7 cellular contexts compared by ENCODE assay signal in the genomic region with DNA sequence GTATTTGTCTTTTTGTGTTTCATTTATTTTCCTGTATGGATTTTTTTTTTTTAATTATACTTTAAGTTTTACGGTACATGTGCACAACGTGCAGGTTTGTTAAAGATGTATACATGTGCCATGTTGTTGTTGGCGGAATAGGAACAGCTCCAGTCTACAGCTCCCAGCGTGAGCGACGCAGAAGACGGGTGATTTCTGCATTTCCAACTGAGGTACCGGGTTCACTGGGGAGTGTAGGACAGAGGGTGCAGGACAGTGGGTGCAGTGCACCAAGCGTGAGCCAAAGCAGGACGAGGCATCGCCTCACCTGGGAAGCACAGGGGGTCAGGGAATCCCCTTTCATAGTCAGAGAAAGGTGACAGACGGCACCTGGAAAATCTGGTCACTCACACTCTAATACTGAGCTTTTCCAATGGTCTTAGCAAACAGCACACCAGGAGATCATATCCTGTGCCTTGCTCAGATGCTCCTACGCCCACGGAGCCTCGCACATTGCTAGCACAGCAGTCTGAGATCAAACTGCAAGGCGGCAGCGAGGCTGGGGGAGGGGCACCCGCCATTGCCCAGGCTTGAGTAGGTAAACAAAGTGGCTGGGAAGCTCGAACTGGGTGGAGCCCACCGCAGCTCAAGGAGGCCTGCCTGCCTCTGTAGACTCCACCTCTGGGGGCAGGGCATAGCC. TPM values are rescaled to one million over a fixed set of nuclear protein-coding genes. Genes with fewer than 3 reads are reported as not detected.
DNase-seq lines count a peak whose midpoint lies in the region; ATAC-seq, FAIRE-seq and TF ChIP-seq lines count a peak whose summit lies in the region.
"Not testable (repeated sequence)": the region's sequence is repeated elsewhere in the genome, so short reads cannot be mapped to it uniquely, and the experiment has no call there.

No MANE protein-coding gene starts in this region.

- H3K27me3 ChIP-seq in HUES48 (ENCODE audit: control insufficient read depth, insufficient read depth, low read length); astrocyte (ENCODE audit: insufficient read depth, low read length); HepG2 (ENCODE audit: control insufficient read depth in 1 of 2, insufficient read depth in 2 of 2, low read length in 2 of 2): not testable (repeated sequence)

- peak overlapping the region; percentile 41 for H3K27ac Mint-ChIP-seq in activated T-cell treated with anti-CD3 and anti-CD28 coated beads, Interleukin-2, amount 50 U/mL, for 24 hours
- H3K27ac Mint-ChIP-seq in astrocyte (ENCODE audit: unreplicated experiment), result not testable (repeated sequence)

- intact Hi-C loops in HepG2 (cut with micrococcal nuclease; ENCODE audit: unreplicated experiment), result not testable (repeated sequence)

- H3K79me2 ChIP-seq in astrocyte (ENCODE audit: insufficient read depth, low read length); HepG2 (ENCODE audit: insufficient read depth, low read length): not testable (repeated sequence)

- H3K9ac ChIP-seq in HUES48 (ENCODE audit: low read depth, low read length); astrocyte (ENCODE audit: low read length); HepG2 (ENCODE audit: insufficient read depth, low read depth, low read length): not testable (repeated sequence)

- not testable (repeated sequence) for TF ChIP-seq RAD21 in HepG2 (CRISPR knock-in tag; IDR thresholded peaks at IDR 0.05)

- peak overlapping the region; percentile 41 for H3K4me3 Mint-ChIP-seq in activated T-cell treated with anti-CD3 and anti-CD28 coated beads, Interleukin-2, amount 50 U/mL, for 24 hours
- not testable (repeated sequence) for H3K4me3 Mint-ChIP-seq in astrocyte (ENCODE audit: unreplicated experiment)

- peak overlapping the region; percentile 30 for H3K4me2 ChIP-seq in astrocyte (ENCODE audit: low read length)
- H3K4me2 ChIP-seq in HepG2 (ENCODE audit: low read depth, low read length), result peak overlapping the region; percentile 76

- H3K4me3 ChIP-seq in HUES48 (ENCODE audit: low read depth, low read length), result peak overlapping the region; percentile 18; the same call in 1 of the 2 replicates
- H3K4me3 ChIP-seq in astrocyte (ENCODE audit: insufficient read depth, low read depth, low read length), result not testable (repeated sequence)
- peak overlapping the region in 2 of 3 experiments; percentile 44 to 52; a peak in 4 of 6 replicates for H3K4me3 ChIP-seq in HepG2 (replicated peaks in 1 of 3; ENCODE audit: insufficient read depth in 1 of 3, low read depth in 2 of 3, low read length in 3 of 3)

- peak; percentile 72 for ATAC-seq in HepG2

- WGBS in HepG2 (ENCODE audit: low lambda C conversion rate), result 49% methylated on average over 11 of the region's 20 CpGs

- not testable (repeated sequence) for H3K36me3 ChIP-seq in HUES48 (ENCODE audit: control insufficient read depth, insufficient read depth, low read length); astrocyte (ENCODE audit: insufficient read depth, low read length); HepG2 (replicated peaks in 1 of 2; ENCODE audit: control insufficient read depth in 1 of 2, insufficient read depth in 2 of 2, low read length in 2 of 2)

- H3K9me3 ChIP-seq in HUES48 (ENCODE audit: control insufficient read depth, insufficient read depth, low read length); astrocyte (ENCODE audit: insufficient read depth, low read depth, low read length); HepG2 (ENCODE audit: low read length): not testable (repeated sequence)

- peak; percentile 39 for DNase-seq in NCI-H748 (lab: John Stamatoyannopoulos, UW; ENCODE audit: unreplicated experiment)
- DNase-seq in activated CD4-positive, alpha-beta T cell treated with anti-CD3 and anti-CD28 coated beads for 24 hours (ENCODE audit: low read depth in 2 of 2), result peak; percentile 11 to 32
- peak; percentile 69 for DNase-seq in activated T-cell treated with anti-CD3 and anti-CD28 coated beads, Interleukin-2, amount 50 U/mL, for 24 hours
- not testable (repeated sequence) for DNase-seq in astrocyte (ENCODE audit: low read depth); HepG2 (ENCODE audit: low spot score)
- DNase-seq in stimulated activated CD4-positive, alpha-beta T cell treated with anti-CD3 and anti-CD28 coated beads, Interleukin-1b, Interleukin-23, amount 100 ng/mL, for 48 hours, result peak; percentile 52

- FAIRE-seq in astrocyte (lab: Jason Lieb, UNC); HepG2 (lab: Jason Lieb, UNC): not testable (repeated sequence)

- H3K4me1 ChIP-seq in HUES48 (ENCODE audit: control insufficient read depth, insufficient read depth, low read length), result peaks cover 25% of the 10 kb centered on the region
- H3K4me1 ChIP-seq in astrocyte (ENCODE audit: insufficient read depth, low read length); HepG2 (ENCODE audit: insufficient read depth, low read length): not testable (repeated sequence)

- not testable (repeated sequence) for BruUV-seq in HepG2 (replicated peaks; lab: Mats Ljungman, UMichigan)

- peak overlapping the region; percentile 34 for H2AFZ ChIP-seq in astrocyte (ENCODE audit: low read depth, low read length)
- not testable (repeated sequence) for H2AFZ ChIP-seq in HepG2 (ENCODE audit: low read length)

- CTCF ChIA-PET in HepG2 (lab: Yijun Ruan, JAX; ENCODE audit: low intra/inter-chr PET ratio, low total read pairs), result not testable (repeated sequence)

- in situ Hi-C loops in HepG2 (cut with HindIII; ENCODE audit: extremely low pct_ligation_motif_present, low pct_unique_long_range_greater_than_20kb), result not testable (repeated sequence)

- TF ChIP-seq EP300 in HepG2 (IDR thresholded peaks at IDR 0.05; ENCODE audit: low read depth in 2 of 2, low read length in 2 of 2); HepG2 (CRISPR knock-in tag; IDR thresholded peaks at IDR 0.05; ENCODE audit: borderline replicate concordance): not testable (repeated sequence)

- H3K4me1 Mint-ChIP-seq in activated T-cell treated with anti-CD3 and anti-CD28 coated beads, Interleukin-2, amount 50 U/mL, for 24 hours (ENCODE audit: low read depth), result peaks cover 16% of the 10 kb centered on the region
- not testable (repeated sequence) for H3K4me1 Mint-ChIP-seq in astrocyte (ENCODE audit: low read depth, unreplicated experiment)

- H3K27me3 Mint-ChIP-seq in activated T-cell treated with anti-CD3 and anti-CD28 coated beads, Interleukin-2, amount 50 U/mL, for 24 hours, result peaks cover 10% of the 10 kb centered on the region
- not testable (repeated sequence) for H3K27me3 Mint-ChIP-seq in astrocyte (ENCODE audit: low read depth, unreplicated experiment)

- not testable (repeated sequence) for H4K20me1 ChIP-seq in astrocyte (ENCODE audit: insufficient read depth, low read length); HepG2 (ENCODE audit: insufficient read depth, low read length)

- POLR2A ChIA-PET in HepG2 (lab: Yijun Ruan, JAX), result interaction anchor here (1.8 kb wide), 1 partner anchor 17 kb away, joined by 8 read pairs; a partner anchor contains a TSS

- not testable (repeated sequence) for H3K9me3 Mint-ChIP-seq in activated T-cell treated with anti-CD3 and anti-CD28 coated beads, Interleukin-2, amount 50 U/mL, for 24 hours; astrocyte (ENCODE audit: unreplicated experiment)

- not testable (repeated sequence) for H3K36me3 Mint-ChIP-seq in activated T-cell treated with anti-CD3 and anti-CD28 coated beads, Interleukin-2, amount 50 U/mL, for 24 hours (ENCODE audit: low read depth); astrocyte (ENCODE audit: low read depth, unreplicated experiment)

- TF ChIP-seq CTCF in astrocyte (IDR thresholded peaks at IDR 0.05; ENCODE audit: insufficient read depth, low read depth, low read length); HepG2 (CRISPR knock-in tag; IDR thresholded peaks at IDR 0.05): not testable (repeated sequence)

- TF ChIP-seq POLR2A in HepG2 (IDR thresholded peaks at IDR 0.05; ENCODE audit: insufficient read depth in 1 of 2, low read depth in 2 of 2, low read length in 2 of 2), result not testable (repeated sequence)

- peak overlapping the region; percentile 64 for H3K27ac ChIP-seq in HUES48 (ENCODE audit: low read depth, low read length)
- H3K27ac ChIP-seq in astrocyte (ENCODE audit: low read depth, low read length); HepG2 (ENCODE audit: extremely low read length, insufficient read depth, low read length): not testable (repeated sequence)

RNA-seq across cellular contexts. Expression of a gene that starts 17.2 kb away (rescaled TPM):
- 51.6 and 59.2 TPM in 2 replicates for total RNA-seq in astrocyte
- total RNA-seq in HepG2 (2016; rRNA removed; fragmentation: Illumina TruSeq; extraction: Trizol), result 73.5 and 120 TPM in 2 replicates
- 8.6 and 12.4 TPM in 2 replicates for total RNA-seq in HepG2 (2016; cell fraction: cytosol; rRNA removed; fragmentation: Illumina TruSeq; extraction: Trizol; ENCODE audit: low read depth)
- total RNA-seq in HepG2 (2016; cell fraction: insoluble cytoplasmic fraction; rRNA removed; fragmentation: Illumina TruSeq; extraction: Trizol), result 77.7 and 131 TPM in 2 replicates
- total RNA-seq in HepG2 (2016; cell fraction: membrane; rRNA removed; fragmentation: Illumina TruSeq; extraction: Trizol), result 21.5 and 21.9 TPM in 2 replicates
- 61.7 and 64.3 TPM in 2 replicates for total RNA-seq in HepG2 (2016; cell fraction: nucleus; rRNA removed; fragmentation: Illumina TruSeq; extraction: Trizol)
- polyA plus RNA-seq in HepG2 (2011; rRNA removed), result 16.8 and 19.1 TPM in 2 replicates
- 14.7 and 23.5 TPM in 2 replicates for polyA plus RNA-seq in HepG2 (2011; cell fraction: cytosol; rRNA removed)
- 14.9 and 17.8 TPM in 2 replicates for polyA plus RNA-seq in HepG2 (2011; cell fraction: nucleus; rRNA removed)
- 21.4 and 44.2 TPM in 2 replicates for polyA plus RNA-seq in HepG2 (2012)
- 5.1 and 6.2 TPM in 2 replicates for polyA plus RNA-seq in HepG2 (2016; cell fraction: cytosol; fragmentation: Illumina TruSeq; extraction: Trizol; ENCODE audit: low read depth)
- 159 and 173 TPM in 2 replicates for polyA plus RNA-seq in HepG2 (2016; cell fraction: insoluble cytoplasmic fraction; fragmentation: Illumina TruSeq; extraction: Trizol; ENCODE audit: low read depth)
- polyA plus RNA-seq in HepG2 (2016; cell fraction: membrane; fragmentation: Illumina TruSeq; extraction: Trizol; ENCODE audit: low read depth), result 13.2 and 13.9 TPM in 2 replicates
- 94.3 and 97.6 TPM in 2 replicates for polyA plus RNA-seq in HepG2 (2016; cell fraction: nucleus; fragmentation: Illumina TruSeq; extraction: Trizol; ENCODE audit: insufficient read depth, low read depth)
- 46.2 and 154 TPM in 2 replicates for polyA minus RNA-seq in HepG2 (2011; rRNA and poly(A)+ RNA removed; ENCODE audit: low replicate concordance)
- 10.7 and 16.1 TPM in 2 replicates for polyA minus RNA-seq in HepG2 (2011; cell fraction: cytosol; rRNA and poly(A)+ RNA removed)
- 93.9 and 120 TPM in 2 replicates for polyA minus RNA-seq in HepG2 (2011; cell fraction: nucleus; rRNA and poly(A)+ RNA removed)
